Comparison of ENCODE assay signal across 1 cellular context in genomic region chr4:83709627-83710026, GRCh38.
TF ChIP-seq lines count a peak whose summit lies in the region.

No MANE protein-coding gene starts in this region.

TF ChIP-seq in H1, 55 proteins besides CTCF, POLR2A, EP300 and RAD21:
- TF ChIP-seq USF2 (IDR thresholded peaks at IDR 0.05; ENCODE audit: low read length) (no peak), CHD2 (IDR thresholded peaks at IDR 0.05; ENCODE audit: low read length) (no peak), NRF1 (IDR thresholded peaks at IDR 0.05; ENCODE audit: low read depth, low read length) (no peak), CREB1 (IDR thresholded peaks at IDR 0.05) (no peak), SIN3A (conservative IDR thresholded peaks at IDR 0.05 in 1 of 2, IDR thresholded peaks at IDR 0.05 in 1 of 2; ENCODE audit: low read depth in 1 of 2, low read length in 2 of 2) (no peak), SRF (IDR thresholded peaks at IDR 0.05; ENCODE audit: low read depth, low read length) (no peak), SIX5 (IDR thresholded peaks at IDR 0.05; ENCODE audit: low read depth, low read length) (no peak), E2F6 (IDR thresholded peaks at IDR 0.05) (no peak), BRCA1 (IDR thresholded peaks at IDR 0.05; ENCODE audit: low read depth, low read length) (no peak), CHD7 (IDR thresholded peaks at IDR 0.05; ENCODE audit: insufficient replicate concordance, low read length) (no peak), ASH2L (IDR thresholded peaks at IDR 0.05; ENCODE audit: low read length) (no peak), POU5F1 (IDR thresholded peaks at IDR 0.05; ENCODE audit: low read depth, low read length) (no peak), CEBPB (IDR thresholded peaks at IDR 0.05; ENCODE audit: low read depth, low read length) (no peak), TBP (IDR thresholded peaks at IDR 0.05; ENCODE audit: low read depth, low read length) (no peak), ZNF274 (IDR thresholded peaks at IDR 0.05; ENCODE audit: borderline replicate concordance, extremely low read depth, low read length) (no peak), MAX (IDR thresholded peaks at IDR 0.05) (no peak), POLR2AphosphoS5 (IDR thresholded peaks at IDR 0.05; ENCODE audit: low read depth, low read length) (no peak), EGR1 (IDR thresholded peaks at IDR 0.05; ENCODE audit: borderline replicate concordance, low read depth, low read length) (no peak)
